Comparison of ENCODE assay signal across 8 cellular contexts in the genomic region with DNA sequence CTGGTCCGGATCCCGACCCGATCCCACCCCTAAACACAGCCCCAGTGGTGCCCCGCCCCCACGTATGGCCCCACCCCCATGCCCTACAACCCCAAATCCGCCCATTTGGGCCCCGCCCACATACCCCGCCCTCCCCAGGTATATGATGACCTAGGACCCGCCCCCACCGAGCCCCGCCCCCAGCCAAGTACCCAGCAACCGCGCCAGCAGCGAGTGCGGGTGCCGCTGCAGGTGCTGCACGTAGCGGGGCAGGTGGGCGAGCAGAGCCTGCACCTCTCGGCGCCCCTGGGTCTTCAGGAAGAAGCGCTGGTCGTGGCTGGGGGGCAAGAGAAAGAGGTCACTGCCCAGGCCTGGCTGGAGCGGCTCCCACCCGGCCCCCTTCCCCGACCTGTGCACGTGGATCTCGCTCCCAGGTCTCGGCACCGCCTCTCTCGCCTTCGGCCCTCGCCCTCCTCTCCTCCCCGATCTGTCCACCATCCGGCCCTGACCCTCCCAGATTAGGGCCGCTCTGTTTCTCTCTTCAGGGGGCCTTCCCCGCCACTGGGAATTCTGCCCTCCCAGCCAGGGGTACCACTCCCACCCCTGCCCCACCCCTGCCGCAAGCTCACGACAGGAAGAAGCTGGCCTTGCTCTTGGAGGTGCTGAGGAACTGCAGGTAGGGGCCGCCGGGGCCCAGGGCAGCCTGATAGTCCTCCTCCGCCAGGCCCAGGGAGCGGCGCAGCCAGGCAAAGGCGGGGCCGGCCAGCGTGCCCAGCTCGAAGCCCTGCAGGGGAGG. TPM values are rescaled to one million over a fixed set of nuclear protein-coding genes. Genes with fewer than 3 reads are reported as not detected.
A peak's percentile ranks its signal among the peaks of the same experiment; 100 is the strongest.
DNase-seq lines count a peak whose midpoint lies in the region; ATAC-seq and TF ChIP-seq lines count a peak whose summit lies in the region.

No MANE protein-coding gene starts in this region.

- H3K9ac ChIP-seq in KMS-11: peak overlapping the region; percentile 50
- H3K9ac ChIP-seq in trophoblast cell (ENCODE audit: low read length): no peak overlapping the region

- no peak overlapping the region for H2BK120ac ChIP-seq in trophoblast cell (ENCODE audit: insufficient read depth, low read length, poor library complexity)

- ATAC-seq in GM19395 (IDR thresholded peaks at IDR 0.05; ENCODE audit: unreplicated experiment) (no peak), GM19397 (IDR thresholded peaks at IDR 0.05; ENCODE audit: unreplicated experiment) (no peak)

- WGBS in trophoblast cell (ENCODE audit: extremely low coverage, insufficient coverage, insufficient read length): no CpG with 5 or more reads among the region's 48 CpGs

- no peaks in the 10 kb centered on the region for H3K36me3 Mint-ChIP-seq in activated CD4-positive, alpha-beta T cell treated with anti-CD3 and anti-CD28 coated beads, Interleukin-2, amount 10 ng/mL, durations not matched to agents 24 days and 14 days (ENCODE audit: low read depth)

- H4K12ac ChIP-seq in trophoblast cell (ENCODE audit: low read depth, low read length): no peak overlapping the region

- H3K27ac Mint-ChIP-seq in activated CD4-positive, alpha-beta T cell treated with anti-CD3 and anti-CD28 coated beads, Interleukin-2, amount 10 ng/mL, durations not matched to agents 24 days and 14 days: no peak overlapping the region

- H3K27me3 ChIP-seq in KMS-11 (ENCODE audit: insufficient read depth, low read depth) (no peaks in the 10 kb centered on the region), trophoblast cell (ENCODE audit: insufficient read depth, low read length) (peaks cover 13% of the 10 kb centered on the region)

- H3K4me1 Mint-ChIP-seq in activated CD4-positive, alpha-beta T cell treated with anti-CD3 and anti-CD28 coated beads, Interleukin-2, amount 10 ng/mL, durations not matched to agents 24 days and 14 days: peaks cover 17% of the 10 kb centered on the region

- H3K9me3 Mint-ChIP-seq in activated CD4-positive, alpha-beta T cell treated with anti-CD3 and anti-CD28 coated beads, Interleukin-2, amount 10 ng/mL, durations not matched to agents 24 days and 14 days: no peaks in the 10 kb centered on the region

- H3K4me2 ChIP-seq in KMS-11 (peak overlapping the region; percentile 96), trophoblast cell (ENCODE audit: low read length) (peak overlapping the region; percentile 55)

- no peak for TF ChIP-seq CTCF in KMS-11 (conservative IDR thresholded peaks at IDR 0.05; ENCODE audit: low read depth, low read length)

- peaks cover 54% of the 10 kb centered on the region for H3K4me1 ChIP-seq in KMS-11 (ENCODE audit: low read depth, poor library complexity, severe bottlenecking)
- peaks cover 14 to 26% of the 10 kb centered on the region in 2 experiments for H3K4me1 ChIP-seq in trophoblast cell (ENCODE audit: control insufficient read depth in 1 of 2, insufficient read depth in 2 of 2, low read length in 2 of 2)

- H3K9me3 ChIP-seq in trophoblast cell (ENCODE audit: insufficient read depth, low read depth, low read length): peaks cover 5% of the 10 kb centered on the region

- no peak overlapping the region for H3K18ac ChIP-seq in trophoblast cell (ENCODE audit: low read length)

- no peak overlapping the region for H4K91ac ChIP-seq in trophoblast cell (ENCODE audit: low read depth, low read length)

- H2BK12ac ChIP-seq in trophoblast cell (ENCODE audit: low read length): no peak overlapping the region

- peak overlapping the region; percentile 72 for H3K4me3 Mint-ChIP-seq in activated CD4-positive, alpha-beta T cell treated with anti-CD3 and anti-CD28 coated beads, Interleukin-2, amount 10 ng/mL, durations not matched to agents 24 days and 14 days

- peaks cover 20% of the 10 kb centered on the region for H3K27me3 Mint-ChIP-seq in activated CD4-positive, alpha-beta T cell treated with anti-CD3 and anti-CD28 coated beads, Interleukin-2, amount 10 ng/mL, durations not matched to agents 24 days and 14 days

- no peak overlapping the region for H3K23ac ChIP-seq in trophoblast cell (ENCODE audit: low read length)

- no peak for DNase-seq in activated CD4-positive, alpha-beta T cell treated with anti-CD3 and anti-CD28 coated beads, Interleukin-2, amount 10 ng/mL, durations not matched to agents 24 days and 14 days
- DNase-seq in effector CD4-positive, alpha-beta T cell: peak; percentile 73
- DNase-seq in trophoblast cell (peak; percentile 66 to 75), Ammon's horn (ENCODE audit: low spot score) (no peak), SKM-1 treated with dmso at 0.1 percent for 144 hours (lab: John Stamatoyannopoulos, UW; ENCODE audit: unreplicated experiment) (no peak)

- no peaks in the 10 kb centered on the region for H4K20me1 ChIP-seq in KMS-11 (ENCODE audit: insufficient read depth)

- H3K79me2 ChIP-seq in KMS-11 (ENCODE audit: insufficient read depth, low read depth) (no peaks in the 10 kb centered on the region), trophoblast cell (ENCODE audit: control insufficient read depth, insufficient read depth, low read length, poor library complexity) (no peaks in the 10 kb centered on the region)

- no peak overlapping the region for H2AK5ac ChIP-seq in trophoblast cell (ENCODE audit: low read length)

- H3K4me3 ChIP-seq in KMS-11 (IDR thresholded peaks at IDR 0.05; ENCODE audit: insufficient read depth, low read depth, low read length) (no peak overlapping the region), trophoblast cell (ENCODE audit: low read depth, low read length) (peak overlapping the region; percentile 53)

- H3K14ac ChIP-seq in trophoblast cell (ENCODE audit: low read length): no peak overlapping the region

- no peaks in the 10 kb centered on the region for H3K36me3 ChIP-seq in KMS-11 (ENCODE audit: insufficient read depth)
- H3K36me3 ChIP-seq in trophoblast cell (ENCODE audit: control insufficient read depth in 1 of 2, insufficient read depth in 2 of 2, low read length in 2 of 2): no peaks in the 10 kb centered on the region

- no peak overlapping the region for H2BK5ac ChIP-seq in trophoblast cell (ENCODE audit: low read depth, low read length, poor library complexity)

- peaks cover 5% of the 10 kb centered on the region for H3K79me1 ChIP-seq in trophoblast cell (ENCODE audit: low read length)

- H3K4ac ChIP-seq in trophoblast cell (ENCODE audit: low read depth, low read length): no peak overlapping the region

- H3K27ac ChIP-seq in KMS-11 (peak overlapping the region; percentile 83), trophoblast cell (ENCODE audit: low read depth, low read length) (no peak overlapping the region)

- H2AFZ ChIP-seq in KMS-11 (ENCODE audit: low read depth) (peak overlapping the region; percentile 20; the same call in 1 of the 2 replicates), trophoblast cell (ENCODE audit: insufficient read depth, low read length, poor library complexity) (no peak overlapping the region)

- intact Hi-C loops in activated CD4-positive, alpha-beta T cell treated with anti-CD3 and anti-CD28 coated beads, Interleukin-2, amount 10 ng/mL, durations not matched to agents 24 days and 14 days (cut with micrococcal nuclease): no loop called here

- no peak overlapping the region for H4K8ac ChIP-seq in trophoblast cell (ENCODE audit: low read depth, low read length)

RNA-seq across cellular contexts. Expression of a gene that starts 2.9 kb away (rescaled TPM):
- 0.89 and 0.90 TPM in 2 replicates for total RNA-seq in activated CD4-positive, alpha-beta T cell treated with anti-CD3 and anti-CD28 coated beads, Interleukin-2, amount 10 ng/mL, durations not matched to agents 24 days and 14 days
- 2.9 and 3.3 TPM in 2 replicates for polyA plus RNA-seq in trophoblast cell (2013)

RNA-seq across cellular contexts. Expression of a gene that starts 10.0 kb away (rescaled TPM):
- total RNA-seq in activated CD4-positive, alpha-beta T cell treated with anti-CD3 and anti-CD28 coated beads, Interleukin-2, amount 10 ng/mL, durations not matched to agents 24 days and 14 days: 62.7 and 65.1 TPM in 2 replicates
- 27.7 and 31.0 TPM in 2 replicates for polyA plus RNA-seq in trophoblast cell (2013)

RNA-seq across cellular contexts. Expression of a gene that starts 10.8 kb away (rescaled TPM):
- 28.0 and 28.3 TPM in 2 replicates for total RNA-seq in activated CD4-positive, alpha-beta T cell treated with anti-CD3 and anti-CD28 coated beads, Interleukin-2, amount 10 ng/mL, durations not matched to agents 24 days and 14 days
- 5.3 and 5.4 TPM in 2 replicates for polyA plus RNA-seq in trophoblast cell (2013)

RNA-seq across cellular contexts. Expression of a gene that starts 28.2 kb away (rescaled TPM):
- 53.3 and 61.2 TPM in 2 replicates for total RNA-seq in activated CD4-positive, alpha-beta T cell treated with anti-CD3 and anti-CD28 coated beads, Interleukin-2, amount 10 ng/mL, durations not matched to agents 24 days and 14 days
- polyA plus RNA-seq in trophoblast cell (2013): 9.1 and 10.5 TPM in 2 replicates

RNA-seq across cellular contexts. Expression of a gene that starts 50.2 kb away (rescaled TPM):
- total RNA-seq in activated CD4-positive, alpha-beta T cell treated with anti-CD3 and anti-CD28 coated beads, Interleukin-2, amount 10 ng/mL, durations not matched to agents 24 days and 14 days: 18.0 and 19.9 TPM in 2 replicates
- 33.2 and 34.2 TPM in 2 replicates for polyA plus RNA-seq in trophoblast cell (2013)

Comparison
In these comparisons a context has a peak if more than half of its experiments do, and no peak if none do; other contexts are left out.
1. DNase-seq: peak in effector CD4-positive, alpha-beta T cell (single experiment) and trophoblast cell (2 of 2); none in activated CD4-positive, alpha-beta T cell treated with anti-CD3 and anti-CD28 coated beads, Interleukin-2, amount 10 ng/mL, durations not matched to agents 24 days and 14 days (single experiment), Ammon's horn (single experiment) and SKM-1 treated with dmso at 0.1 percent for 144 hours (single experiment).